In genomic region chr9:91815896-91816295, GRCh38 we compare ENCODE assay signal across 1 cellular context.
TF ChIP-seq lines count a peak whose summit lies in the region.

No MANE protein-coding gene starts in this region.

TF ChIP-seq in H1, 55 proteins besides CTCF, POLR2A, EP300 and RAD21:
- TF ChIP-seq ATF3 (IDR thresholded peaks at IDR 0.05; ENCODE audit: insufficient read depth, low read depth, low read length): no peak
- TF ChIP-seq BRCA1 (IDR thresholded peaks at IDR 0.05; ENCODE audit: low read depth, low read length): no peak
- no peak for TF ChIP-seq KDM4A (IDR thresholded peaks at IDR 0.05; ENCODE audit: low read depth, low read length, severe bottlenecking)
- TF ChIP-seq RBBP5 (IDR thresholded peaks at IDR 0.05; ENCODE audit: borderline replicate concordance, low read depth, low read length): no peak
- no peak for TF ChIP-seq CBX5 (IDR thresholded peaks at IDR 0.05; ENCODE audit: low read depth, low read length)
- no peak for TF ChIP-seq RFX5 (IDR thresholded peaks at IDR 0.05; ENCODE audit: borderline replicate concordance, low read depth, low read length)
- TF ChIP-seq GABPA (IDR thresholded peaks at IDR 0.05; ENCODE audit: borderline replicate concordance, insufficient read depth, low read length): no peak
- TF ChIP-seq SAP30 (IDR thresholded peaks at IDR 0.05; ENCODE audit: insufficient read depth, insufficient replicate concordance, low read length): no peak
- TF ChIP-seq YY1 (IDR thresholded peaks at IDR 0.05; ENCODE audit: low read depth, low read length): no peak
- TF ChIP-seq HDAC6 (IDR thresholded peaks at IDR 0.05; ENCODE audit: low read depth, low read length): no peak
- TF ChIP-seq POLR2AphosphoS5 (IDR thresholded peaks at IDR 0.05; ENCODE audit: low read depth, low read length): no peak
- no peak for TF ChIP-seq SIN3A (conservative IDR thresholded peaks at IDR 0.05 in 1 of 2, IDR thresholded peaks at IDR 0.05 in 1 of 2; ENCODE audit: low read depth in 1 of 2, low read length in 2 of 2)
- no peak for TF ChIP-seq CREB1 (IDR thresholded peaks at IDR 0.05)
- no peak for TF ChIP-seq CHD2 (IDR thresholded peaks at IDR 0.05; ENCODE audit: low read length)
- TF ChIP-seq TBP (IDR thresholded peaks at IDR 0.05; ENCODE audit: low read depth, low read length): no peak
- no peak for TF ChIP-seq KDM5A (IDR thresholded peaks at IDR 0.05; ENCODE audit: low read length)
- no peak for TF ChIP-seq RNF2 (IDR thresholded peaks at IDR 0.05; ENCODE audit: borderline replicate concordance, low read depth, low read length, missing control alignments, poor library complexity, severe bottlenecking)
- no peak for TF ChIP-seq PHF8 (conservative IDR thresholded peaks at IDR 0.05; ENCODE audit: low read depth, low read length)
- TF ChIP-seq SUZ12 (IDR thresholded peaks at IDR 0.05; ENCODE audit: low read length): no peak
